ENCODE assay signal across 9 cellular contexts in genomic region chr2:109382946-109383345, GRCh38.
A peak's percentile ranks its signal among the peaks of the same experiment; 100 is the strongest.
DNase-seq lines count a peak whose midpoint lies in the region; ATAC-seq and TF ChIP-seq lines count a peak whose summit lies in the region.
"Had no signal": no experiment of that assay in that cellular context is flagged by ENCODE, and none has a peak within 500 bp of the region (broad histone marks: within the 10 kb centered on the region; RNA-seq: fewer than 3 reads in every experiment).

No MANE protein-coding gene starts in this region.

- H3K4me3 Mint-ChIP-seq in activated CD4-positive, alpha-beta T cell treated with anti-CD3 and anti-CD28 coated beads, Interleukin-2, amount 10 ng/mL, durations not matched to agents 7 days and 5 days, result no peak overlapping the region

- H3K9me1 ChIP-seq in IMR-90 (ENCODE audit: insufficient read depth, low read length), result peaks cover 41% of the 10 kb centered on the region

- no peak overlapping the region for H2BK120ac ChIP-seq in IMR-90 (ENCODE audit: low read depth, low read length)

- H3K27ac Mint-ChIP-seq in activated CD4-positive, alpha-beta T cell treated with anti-CD3 and anti-CD28 coated beads, Interleukin-2, amount 10 ng/mL, durations not matched to agents 7 days and 5 days, result no peak overlapping the region

- no peak for TF ChIP-seq RAD21 in IMR-90 (IDR thresholded peaks at IDR 0.05; ENCODE audit: low read length)

- TF ChIP-seq CTCF in AG04449 (IDR thresholded peaks at IDR 0.05; ENCODE audit: insufficient read depth, low read length, missing control alignments), result no peak
- TF ChIP-seq CTCF in IMR-90 (conservative IDR thresholded peaks at IDR 0.05; ENCODE audit: low read depth, low read length), result no peak
- TF ChIP-seq CTCF in left lung (IDR thresholded peaks at IDR 0.05), result no peak

- H2BK20ac ChIP-seq in IMR-90 (ENCODE audit: low read depth, low read length), result no peak overlapping the region

- peak overlapping the region in 1 of 2 experiments; percentile 31; a peak in 1 of 4 replicates for H4K8ac ChIP-seq in IMR-90 (ENCODE audit: low read depth in 2 of 2, low read length in 2 of 2)

- peak overlapping the region; percentile 37 for H2AFZ ChIP-seq in IMR-90 (replicated peaks; ENCODE audit: low read length, poor library complexity)

- ATAC-seq in IMR-90 (ENCODE audit: low read depth), result peak; percentile 67
- peak; percentile 93 for ATAC-seq in left lung
- no peak for ATAC-seq in GM19467 (IDR thresholded peaks at IDR 0.05; ENCODE audit: unreplicated experiment)

- H3K9me3 Mint-ChIP-seq in activated CD4-positive, alpha-beta T cell treated with anti-CD3 and anti-CD28 coated beads, Interleukin-2, amount 10 ng/mL, durations not matched to agents 7 days and 5 days, result no peaks in the 10 kb centered on the region

- H3K9ac ChIP-seq in IMR-90 (ENCODE audit: low read depth, low read length), result no peak overlapping the region

- in situ Hi-C loops in IMR-90 (cut with MboI; ENCODE audit: low sequenced_read_pairs) (no loop called here), T47D (cut with HindIII; ENCODE audit: low pct_unique_long_range_greater_than_20kb, low sequenced_read_pairs) (no loop called here)

- dilution Hi-C loops in IMR-90 (cut with HindIII; ENCODE audit: low sequenced_read_pairs, unreplicated experiment), result no loop called here

- H2BK15ac ChIP-seq in IMR-90 (ENCODE audit: low read depth, low read length), result no peak overlapping the region

- no peak overlapping the region for H4K91ac ChIP-seq in IMR-90 (ENCODE audit: insufficient read depth, low read depth, low read length)

- 0% methylated on average over 2 of the region's 4 CpGs; no CpG with 5 or more reads in 1 of the 2 experiments for WGBS in IMR-90 (ENCODE audit: extremely low coverage in 2 of 2, insufficient read length in 1 of 2), 2 experiments

- H3K27me3 Mint-ChIP-seq in activated CD4-positive, alpha-beta T cell treated with anti-CD3 and anti-CD28 coated beads, Interleukin-2, amount 10 ng/mL, durations not matched to agents 7 days and 5 days, result no peaks in the 10 kb centered on the region

- H3K4me1 Mint-ChIP-seq in activated CD4-positive, alpha-beta T cell treated with anti-CD3 and anti-CD28 coated beads, Interleukin-2, amount 10 ng/mL, durations not matched to agents 7 days and 5 days, result no peaks in the 10 kb centered on the region

- H3K27ac ChIP-seq in IMR-90 (ENCODE audit: insufficient read depth, low read length) (no peak overlapping the region), left lung (peak overlapping the region in 1 of 2 donors; percentile 8)

- POLR2A ChIA-PET in AG04449 (lab: Yijun Ruan, JAX) (no interaction called here), IMR-90 (lab: Charles Lee; ENCODE audit: unreplicated experiment) (interaction anchor here (0.5 kb wide), 1 partner anchor 254 kb away, joined by 3 read pairs; the partner anchor contains the start of gene SH3RF3)
- POLR2A ChIA-PET in activated CD4-positive, alpha-beta T cell treated with anti-CD3 and anti-CD28 coated beads, Interleukin-2, amount 10 ng/mL, durations not matched to agents 7 days and 5 days (lab: Charles Lee), result no interaction called here

- peaks cover 4% of the 10 kb centered on the region; the same call in 1 of the 2 replicates for H3K36me3 ChIP-seq in IMR-90 (ENCODE audit: control insufficient read depth, insufficient read depth, low read length)
- H3K36me3 ChIP-seq in left lung, result no peaks in the 10 kb centered on the region

- intact Hi-C loops in IMR-90 (cut with micrococcal nuclease) (no loop called here), left lung (cut with DNase I) (no loop called here)

- H3K4me1 ChIP-seq in IMR-90 (ENCODE audit: control insufficient read depth, insufficient read depth, low read length) (peaks cover 25% of the 10 kb centered on the region), left lung (peaks cover 7 to 14% of the 10 kb centered on the region in 2 donors)

- no peak for TF ChIP-seq POLR2A in IMR-90 (IDR thresholded peaks at IDR 0.05; ENCODE audit: low read depth, low read length)

- H2AK9ac ChIP-seq in IMR-90 (replicated peaks; ENCODE audit: low read depth, low read length, poor library complexity), result no peak overlapping the region

- H3K18ac ChIP-seq in IMR-90 (ENCODE audit: low read depth, low read length), result no peak overlapping the region

- H3K4ac ChIP-seq in IMR-90 (ENCODE audit: low read depth, low read length), result peak overlapping the region; percentile 44; the same call in 1 of the 2 replicates

- H3K23ac ChIP-seq in IMR-90 (ENCODE audit: low read depth, low read length), result no peak overlapping the region

- no peak overlapping the region for H2BK5ac ChIP-seq in IMR-90 (ENCODE audit: low read depth, low read length, poor library complexity, severe bottlenecking)

- CTCF ChIA-PET in AG04449 (lab: Yijun Ruan, JAX) (no interaction called here), IMR-90 (lab: Yijun Ruan, JAX) (interaction anchor here (0.7 to 1.1 kb wide), 2 partner anchors 127 to 378 kb away, joined by 3 read pairs; no protein-coding TSS in a partner anchor)
- CTCF ChIA-PET in activated CD4-positive, alpha-beta T cell treated with anti-CD3 and anti-CD28 coated beads, Interleukin-2, amount 10 ng/mL, durations not matched to agents 7 days and 5 days (lab: Charles Lee), result no interaction called here

- peak; percentile 49 for DNase-seq in AG04449 (ENCODE audit: low read depth, low spot score)
- DNase-seq in IMR-90, result peak; percentile 83
- peak; percentile 34 to 42 for DNase-seq in T47D (ENCODE audit: low read depth in 1 of 2, low spot score in 1 of 2)
- peak in 1 of 2 donors; percentile 72 for DNase-seq in left lung
- no peak for DNase-seq in stimulated activated CD4-positive, alpha-beta T cell treated with anti-CD3 and anti-CD28 coated beads, Interleukin-2, amount 100 ng/mL, for 24 hours
- DNase-seq in activated CD4-positive, alpha-beta T cell treated with anti-CD3 and anti-CD28 coated beads, Interleukin-2, amount 10 ng/mL, durations not matched to agents 7 days and 5 days, result no peak
- DNase-seq in stimulated activated CD8-positive, alpha-beta memory T cell treated with anti-CD3 and anti-CD28 coated beads, Interleukin-4, amount 100 ng/mL, for 48 hours, result no peak
- DNase-seq: effector CD8-positive, alpha-beta T cell had no signal

- H3K4me2 ChIP-seq in IMR-90 (ENCODE audit: low read depth, low read length), result 0 out of 2 replicates have a peak overlapping the region, but pooled peaks have one; percentile 3

- H4K20me1 ChIP-seq in IMR-90 (ENCODE audit: insufficient read depth, low read length), result peaks cover 73% of the 10 kb centered on the region

- no TSS peak for BruUV-seq in IMR-90 (replicated peaks; lab: Mats Ljungman, UMichigan)

- no peak overlapping the region for H2AK5ac ChIP-seq in IMR-90 (ENCODE audit: low read depth, low read length)

- peak overlapping the region; percentile 16; the same call in 1 of the 2 replicates for H3K14ac ChIP-seq in IMR-90 (replicated peaks; ENCODE audit: low read depth, low read length)

- H3K79me1 ChIP-seq in IMR-90 (ENCODE audit: low read depth in 1 of 2, low read length in 2 of 2), result peaks cover 34 to 92% of the 10 kb centered on the region in 2 experiments

- no peak overlapping the region for H3K56ac ChIP-seq in IMR-90 (ENCODE audit: extremely low read depth, insufficient read depth, low read length)

- H3K9me3 ChIP-seq in IMR-90 (ENCODE audit: control insufficient read depth, insufficient read depth, low read length) (no peaks in the 10 kb centered on the region), left lung (no peaks in the 10 kb centered on the region)

- H3K4me3 ChIP-seq in AG04449 (ENCODE audit: low read depth, low read length) (no peak overlapping the region), IMR-90 (ENCODE audit: insufficient read depth, low read depth, low read length) (no peak overlapping the region), left lung (no peak overlapping the region)

- H3K27me3 ChIP-seq in IMR-90 (ENCODE audit: control insufficient read depth, insufficient read depth, low read length), result no peaks in the 10 kb centered on the region
- no peaks in the 10 kb centered on the region for H3K27me3 ChIP-seq in left lung

- no peaks in the 10 kb centered on the region for H3K36me3 Mint-ChIP-seq in activated CD4-positive, alpha-beta T cell treated with anti-CD3 and anti-CD28 coated beads, Interleukin-2, amount 10 ng/mL, durations not matched to agents 7 days and 5 days (ENCODE audit: low read depth)

- H4K5ac ChIP-seq in IMR-90 (ENCODE audit: low read depth, low read length), result no peak overlapping the region

TF ChIP-seq in IMR-90, 13 proteins besides CTCF, POLR2A, EP300 and RAD21:
- TF ChIP-seq SMC3 (IDR thresholded peaks at IDR 0.05; ENCODE audit: low read depth, low read length), result peak; percentile 9; the same call in 1 of the 2 replicates
- TF ChIP-seq MXI1 (IDR thresholded peaks at IDR 0.05; ENCODE audit: borderline replicate concordance, low read depth, low read length), result peak; percentile 69; the same call in 1 of the 2 replicates
- no peak for TF ChIP-seq MAZ (IDR thresholded peaks at IDR 0.05; ENCODE audit: borderline replicate concordance, low read depth, low read length)

Comparison
In these comparisons a context has a peak if more than half of its experiments do, and no peak if none do; other contexts are left out.
1. DNase-seq: peak in AG04449 (single experiment), IMR-90 (single experiment) and T47D (2 of 2); none in stimulated activated CD4-positive, alpha-beta T cell treated with anti-CD3 and anti-CD28 coated beads, Interleukin-2, amount 100 ng/mL, for 24 hours (0 of 2), activated CD4-positive, alpha-beta T cell treated with anti-CD3 and anti-CD28 coated beads, Interleukin-2, amount 10 ng/mL, durations not matched to agents 7 days and 5 days (single experiment) and stimulated activated CD8-positive, alpha-beta memory T cell treated with anti-CD3 and anti-CD28 coated beads, Interleukin-4, amount 100 ng/mL, for 48 hours (single experiment).